In the genomic region with DNA sequence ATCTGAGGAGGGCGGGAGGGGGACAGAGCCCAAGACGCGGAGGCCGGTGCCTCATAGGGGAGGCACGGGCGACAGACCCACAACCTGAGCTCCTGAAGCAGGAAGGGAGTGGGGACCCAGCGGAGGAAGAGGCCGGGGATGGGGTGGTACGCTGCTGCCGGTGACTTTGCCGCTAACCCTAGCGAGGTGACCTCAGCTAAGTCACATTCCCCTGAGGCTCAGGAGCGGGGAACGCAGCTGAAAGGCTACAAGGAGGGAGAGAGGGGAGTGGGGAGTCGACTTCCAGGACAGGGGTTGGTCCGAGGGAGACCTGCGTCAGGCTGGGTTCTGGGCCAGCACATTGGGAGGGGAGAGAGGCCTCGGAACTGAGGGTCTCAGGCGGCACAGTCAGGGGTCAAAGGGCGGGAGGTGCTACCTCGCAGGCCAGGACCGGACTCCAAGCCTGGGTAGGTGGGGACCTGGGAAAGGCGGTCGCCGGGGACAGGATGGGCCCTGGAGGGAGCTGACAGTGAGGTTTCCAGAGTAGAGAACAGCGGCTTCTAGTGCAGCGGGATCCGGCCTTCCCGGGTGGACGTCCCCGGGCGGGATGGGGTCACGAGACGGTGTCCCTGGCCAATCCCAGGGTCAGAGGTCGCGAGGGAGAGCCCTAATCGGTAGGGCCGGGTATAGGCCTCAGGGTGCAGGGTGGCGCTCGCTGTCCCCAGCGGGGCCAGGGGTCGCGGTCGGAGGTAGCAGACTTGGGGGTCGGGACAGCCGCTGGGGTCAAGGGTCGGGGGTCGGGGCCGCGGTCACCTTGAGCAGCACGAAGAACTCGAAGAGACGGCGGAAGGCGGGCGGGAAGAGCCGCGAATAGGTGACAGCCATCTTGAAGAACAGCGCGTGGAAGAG, we compare ENCODE assay signal across 6 cellular contexts. TPM values are rescaled to one million over a fixed set of nuclear protein-coding genes. Genes with fewer than 3 reads are reported as not detected.
A peak's percentile ranks its signal among the peaks of the same experiment; 100 is the strongest.
DNase-seq lines count a peak whose midpoint lies in the region; FAIRE-seq and TF ChIP-seq lines count a peak whose summit lies in the region.

No MANE protein-coding gene starts in this region.

- H2AFZ ChIP-seq in OCI-LY7 (ENCODE audit: low read length), result no peak overlapping the region

- H3K36me3 ChIP-seq in OCI-LY7 (ENCODE audit: insufficient read depth, low read length) (peaks cover 43% of the 10 kb centered on the region), subcutaneous abdominal adipose tissue (ENCODE audit: control insufficient read depth in 5 of 5, insufficient read depth in 5 of 5, low read length in 5 of 5) (no peaks in the 10 kb centered on the region)

- TF ChIP-seq CTCF in AG04450 (IDR thresholded peaks at IDR 0.05; ENCODE audit: low read depth, low read length) (no peak), OCI-LY7 (conservative IDR thresholded peaks at IDR 0.05; ENCODE audit: low read length) (no peak), fibroblast of mammary gland (conservative IDR thresholded peaks at IDR 0.05; ENCODE audit: control insufficient read depth, insufficient read depth, low read depth, low read length) (no peak)

- no peak for FAIRE-seq in GM19239 (lab: Jason Lieb, UNC)

- H3K9me2 ChIP-seq in OCI-LY7 (ENCODE audit: insufficient read depth, low read length), result no peaks in the 10 kb centered on the region

- intact Hi-C loops in OCI-LY7 (cut with micrococcal nuclease; ENCODE audit: unreplicated experiment), result loop anchor here (2.0 to 10.0 kb wide), 4 partner anchors 19 to 387 kb away; a partner anchor contains a TSS

- BruUV-seq in OCI-LY7 (replicated peaks; lab: Mats Ljungman, UMichigan), result TSS peak; percentile 75

- DNase-seq in AG04450 (ENCODE audit: low read depth, low spot score), result no peak
- peak; percentile 70 for DNase-seq in OCI-LY7 (ENCODE audit: low spot score)
- no peak for DNase-seq in fibroblast of mammary gland (ENCODE audit: low read depth)
- DNase-seq in GDM1 (lab: John Stamatoyannopoulos, UW), result no peak
- no peak for DNase-seq in GM19239 (ENCODE audit: insufficient read length, low spot score)

- H3K9me3 ChIP-seq in AG04450 (ENCODE audit: control insufficient read depth, insufficient read depth, low read length), result no peaks in the 10 kb centered on the region; the same call in 1 of the 2 replicates
- no peaks in the 10 kb centered on the region for H3K9me3 ChIP-seq in OCI-LY7 (ENCODE audit: low read length)
- H3K9me3 ChIP-seq in subcutaneous abdominal adipose tissue (ENCODE audit: control insufficient read depth in 5 of 5, low read length in 5 of 5), result no peaks in the 10 kb centered on the region

- H3K9ac ChIP-seq in subcutaneous abdominal adipose tissue (ENCODE audit: low read length in 5 of 5), result peak overlapping the region; percentile 63 to 96 (median 94)

- H3K27ac ChIP-seq in AG04450 (ENCODE audit: low read depth, low read length), result peak overlapping the region; percentile 11
- H3K27ac ChIP-seq in OCI-LY7 (ENCODE audit: low read depth, low read length, poor library complexity, severe bottlenecking), result peak overlapping the region; percentile 76
- H3K27ac ChIP-seq in subcutaneous abdominal adipose tissue (ENCODE audit: low read depth, low read length), result peak overlapping the region; percentile 62

- CTCF ChIA-PET in AG04450 (lab: Charles Lee) (interaction anchor here (0.6 to 1.0 kb wide), 2 partner anchors 98 to 221 kb away, joined by 3 read pairs; no protein-coding TSS in a partner anchor), OCI-LY7 (lab: Charles Lee; ENCODE audit: unreplicated experiment) (no interaction called here)

- H3K4me3 ChIP-seq in AG04450 (ENCODE audit: low read depth, low read length) (peak overlapping the region; percentile 91), OCI-LY7 (ENCODE audit: low read depth, low read length, poor library complexity, severe bottlenecking) (peak overlapping the region; percentile 96), fibroblast of mammary gland (ENCODE audit: control insufficient read depth, low read depth, low read length) (peak overlapping the region; percentile 90), subcutaneous abdominal adipose tissue (ENCODE audit: low read depth in 1 of 5, low read length in 5 of 5) (peak overlapping the region; percentile 80 to 94 (median 89))

- POLR2A ChIA-PET in AG04450 (lab: Yijun Ruan, JAX) (interaction anchor here (0.7 to 1.4 kb wide), 3 partner anchors 8 to 138 kb away, joined by 3 to 4 read pairs (median 4); a partner anchor contains a TSS), OCI-LY7 (lab: Charles Lee) (interaction anchor here (0.6 kb wide), 1 partner anchor 170 kb away, joined by 3 read pairs; no protein-coding TSS in a partner anchor)

- peaks cover 10% of the 10 kb centered on the region for H4K20me1 ChIP-seq in OCI-LY7 (ENCODE audit: insufficient read depth, low read length)

- H3K27me3 ChIP-seq in AG04450 (ENCODE audit: control insufficient read depth, insufficient read depth, low read length) (no peaks in the 10 kb centered on the region), subcutaneous abdominal adipose tissue (ENCODE audit: control insufficient read depth in 5 of 5, insufficient read depth in 4 of 5, low read length in 5 of 5) (no peaks in the 10 kb centered on the region)

- H3K79me2 ChIP-seq in OCI-LY7 (ENCODE audit: insufficient read depth, low read depth, low read length), result peaks cover 57% of the 10 kb centered on the region

- peak overlapping the region; percentile 94 for H3K4me2 ChIP-seq in OCI-LY7 (ENCODE audit: low read length)

- H3K4me1 ChIP-seq in OCI-LY7 (ENCODE audit: insufficient read depth, low read length, poor library complexity, severe bottlenecking) (peaks cover 52% of the 10 kb centered on the region), subcutaneous abdominal adipose tissue (ENCODE audit: control insufficient read depth in 5 of 5, insufficient read depth in 5 of 5, low read length in 5 of 5) (peaks cover 13 to 61% (median 51%) of the 10 kb centered on the region in 5 donors)

RNA-seq across cellular contexts. Expression of a gene that starts 0.7 kb away (rescaled TPM):
- polyA plus RNA-seq in AG04450 (2011; rRNA removed), result 55.8 and 74.0 TPM in 2 replicates
- 39.4 and 62.0 TPM in 2 replicates for polyA minus RNA-seq in AG04450 (2011; rRNA and poly(A)+ RNA removed)
- 131 and 169 TPM in 2 replicates for total RNA-seq in OCI-LY7 (2014; rRNA removed; shearing (Covaris generic))
- total RNA-seq in OCI-LY7 (2022), result 195 and 204 TPM in 2 replicates

RNA-seq across cellular contexts. Expression of a gene that starts 1.1 kb away (rescaled TPM):
- polyA plus RNA-seq in AG04450 (2011; rRNA removed), result not detected in 2 replicates
- polyA minus RNA-seq in AG04450 (2011; rRNA and poly(A)+ RNA removed), result under 0.01 TPM in 1 of 2 replicates, not detected in the other
- total RNA-seq in OCI-LY7 (2014; rRNA removed; shearing (Covaris generic)), result not detected in 2 replicates
- not detected in 2 replicates for total RNA-seq in OCI-LY7 (2022)

RNA-seq across cellular contexts. Expression of a gene that starts 6.2 kb away (rescaled TPM):
- 302 and 362 TPM in 2 replicates for polyA plus RNA-seq in AG04450 (2011; rRNA removed)
- 824 and 1,249 TPM in 2 replicates for polyA minus RNA-seq in AG04450 (2011; rRNA and poly(A)+ RNA removed)
- 51.5 and 73.7 TPM in 2 replicates for total RNA-seq in OCI-LY7 (2014; rRNA removed; shearing (Covaris generic))
- 126 and 127 TPM in 2 replicates for total RNA-seq in OCI-LY7 (2022)

RNA-seq across cellular contexts. Expression of a gene that starts 19.7 kb away (rescaled TPM):
- polyA plus RNA-seq in AG04450 (2011; rRNA removed), result 1.5 and 1.6 TPM in 2 replicates
- polyA minus RNA-seq in AG04450 (2011; rRNA and poly(A)+ RNA removed), result 2.7 and 3.4 TPM in 2 replicates
- 22.5 and 43.3 TPM in 2 replicates for total RNA-seq in OCI-LY7 (2014; rRNA removed; shearing (Covaris generic))
- total RNA-seq in OCI-LY7 (2022), result 66.6 and 74.4 TPM in 2 replicates

RNA-seq across cellular contexts. Expression of a gene that starts 20.0 kb away (rescaled TPM):
- polyA plus RNA-seq in AG04450 (2011; rRNA removed), result 0.24 and 0.38 TPM in 2 replicates
- polyA minus RNA-seq in AG04450 (2011; rRNA and poly(A)+ RNA removed), result 0.14 and 0.17 TPM in 2 replicates
- total RNA-seq in OCI-LY7 (2014; rRNA removed; shearing (Covaris generic)), result 0.05 TPM in 1 of 2 replicates, not detected in the other
- not detected in 2 replicates for total RNA-seq in OCI-LY7 (2022)

Comparison
In these comparisons a context has a peak if more than half of its experiments do, and no peak if none do; other contexts are left out.
1. H3K27ac ChIP-seq: peak in every context shown above with its lines; median percentile 76 in OCI-LY7; 62 in subcutaneous abdominal adipose tissue; 11 in AG04450.